16 cellular contexts compared by ENCODE assay signal in the genomic region with DNA sequence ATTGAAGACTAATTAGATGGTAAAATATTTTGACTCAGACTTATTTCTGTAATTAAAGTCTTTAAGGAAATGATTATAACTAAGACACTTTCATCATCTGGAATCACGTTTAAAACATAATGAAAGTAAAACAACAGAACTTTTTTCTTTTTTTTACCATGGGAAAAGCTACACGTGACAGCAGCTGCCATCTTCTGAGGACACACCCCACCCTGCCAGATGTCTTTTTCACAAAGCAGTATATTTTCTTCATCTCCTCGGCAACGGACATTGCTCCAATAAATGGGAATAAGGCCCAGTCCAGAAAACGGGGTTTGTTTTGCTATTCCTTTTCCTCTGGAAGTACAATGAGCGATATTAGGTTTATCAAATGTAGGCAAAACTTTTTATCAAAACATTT. TPM values are rescaled to one million over a fixed set of nuclear protein-coding genes. Genes with fewer than 3 reads are reported as not detected.
"Had no signal": no experiment of that assay in that cellular context is flagged by ENCODE, and none has a peak within 500 bp of the region (broad histone marks: within the 10 kb centered on the region; RNA-seq: fewer than 3 reads in every experiment).

No MANE protein-coding gene starts in this region.

- H3K36me3 ChIP-seq: right lobe of liver, stomach, upper lobe of left lung had no signal

- H3K4me1 Mint-ChIP-seq: activated CD4-positive, alpha-beta T cell treated with anti-CD3 and anti-CD28 coated beads for 36 hours; T-helper 17 cell had no signal

- H3K4me3 ChIP-seq: dorsolateral prefrontal cortex, right lobe of liver, stomach, testis had no signal

- ATAC-seq: activated CD4-positive, alpha-beta T cell treated with anti-CD3 and anti-CD28 coated beads for 36 hours; activated CD8-positive, alpha-beta T cell treated with anti-CD3 and anti-CD28 coated beads for 36 hours; activated T-cell treated with anti-CD3 and anti-CD28 coated beads, Interleukin-2, amount 50 U/mL, for 4 hours; foreskin keratinocyte; right lobe of liver; T-helper 17 cell had no signal

- H3K27ac Mint-ChIP-seq: activated CD4-positive, alpha-beta T cell treated with anti-CD3 and anti-CD28 coated beads for 36 hours; activated CD8-positive, alpha-beta T cell treated with anti-CD3 and anti-CD28 coated beads for 36 hours; endodermal cell; nephron; T-helper 17 cell had no signal

- H3K4me3 Mint-ChIP-seq: activated CD4-positive, alpha-beta T cell treated with anti-CD3 and anti-CD28 coated beads for 36 hours; activated CD8-positive, alpha-beta T cell treated with anti-CD3 and anti-CD28 coated beads for 36 hours; activated T-cell treated with anti-CD3 and anti-CD28 coated beads, Interleukin-2, amount 50 U/mL, for 4 hours; endodermal cell; nephron; T-helper 17 cell had no signal

- H3K9me3 ChIP-seq: right lobe of liver, stomach, testis, upper lobe of left lung had no signal

- H3K27ac ChIP-seq: dorsolateral prefrontal cortex, foreskin keratinocyte, right lobe of liver, stomach, testis, upper lobe of left lung had no signal

- H3K27me3 ChIP-seq: foreskin keratinocyte, right lobe of liver, stomach, testis, upper lobe of left lung had no signal

- H3K9me3 Mint-ChIP-seq: activated CD8-positive, alpha-beta T cell treated with anti-CD3 and anti-CD28 coated beads for 36 hours; activated T-cell treated with anti-CD3 and anti-CD28 coated beads, Interleukin-2, amount 50 U/mL, for 4 hours; endodermal cell; nephron had no signal

- DNase-seq: activated CD4-positive, alpha-beta T cell treated with anti-CD3 and anti-CD28 coated beads for 36 hours; activated CD8-positive, alpha-beta T cell treated with anti-CD3 and anti-CD28 coated beads for 36 hours; activated effector memory CD4-positive, alpha-beta T cell treated with Interleukin-2 at 50 U/mL for 16 hours; activated naive CD4-positive, alpha-beta T cell treated with anti-CD3 and anti-CD28 coated beads, Interleukin-2, amount 50 U/mL, for 16 hours; activated T-cell treated with anti-CD3 and anti-CD28 coated beads, Interleukin-2, amount 50 U/mL, for 4 hours; dorsolateral prefrontal cortex; endodermal cell; foreskin keratinocyte; mesenchymal stem cell; right lobe of liver; stimulated activated CD4-positive, alpha-beta T cell treated with anti-CD3 and anti-CD28 coated beads, Interleukin-1b, Interleukin-23, amount 100 ng/mL, for 48 hours; stomach; T-helper 17 cell; testis; upper lobe of left lung had no signal

- H3K4me1 ChIP-seq: right lobe of liver, stomach, testis, upper lobe of left lung had no signal

RNA-seq across cellular contexts. Expression of a gene that starts 17.5 kb away (rescaled TPM):
- total RNA-seq: activated CD4-positive, alpha-beta T cell treated with anti-CD3 and anti-CD28 coated beads for 36 hours; activated CD8-positive, alpha-beta T cell treated with anti-CD3 and anti-CD28 coated beads for 36 hours; T-helper 17 cell had no signal
